ENCODE assay signal across 8 cellular contexts in the genomic region with DNA sequence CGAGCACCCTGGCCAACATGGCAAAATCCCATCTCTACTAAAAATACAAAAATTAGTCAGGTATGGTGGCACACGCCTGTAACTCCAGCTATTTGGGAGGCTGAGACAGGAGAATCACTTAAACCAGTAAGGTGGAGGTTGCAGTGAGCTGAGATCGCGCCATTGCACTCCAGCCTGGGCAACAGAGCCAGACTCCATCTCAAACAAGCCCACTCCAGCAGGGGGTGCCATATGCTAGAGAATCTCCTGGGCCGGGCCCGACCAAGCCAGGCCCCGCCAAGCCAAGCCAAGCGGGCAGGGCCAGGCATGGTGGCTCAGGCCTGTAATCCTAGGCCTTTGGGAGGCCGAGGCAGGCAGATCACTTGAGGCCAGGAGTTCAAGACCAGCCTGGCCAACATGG. TPM values are rescaled to one million over a fixed set of nuclear protein-coding genes. Genes with fewer than 3 reads are reported as not detected.
DNase-seq lines count a peak whose midpoint lies in the region; ATAC-seq and TF ChIP-seq lines count a peak whose summit lies in the region.
"Not testable (repeated sequence)": the region's sequence is repeated elsewhere in the genome, so short reads cannot be mapped to it uniquely, and the experiment has no call there.

No MANE protein-coding gene starts in this region.

- H3K27ac ChIP-seq in PC-9, result not testable (repeated sequence)

- CTCF ChIA-PET in PC-9 (lab: Charles Lee), result not testable (repeated sequence)

- H3K27me3 Mint-ChIP-seq in naive thymus-derived CD8-positive, alpha-beta T cell, result not testable (repeated sequence)

- not testable (repeated sequence) for H3K4me3 Mint-ChIP-seq in naive thymus-derived CD8-positive, alpha-beta T cell

- not testable (repeated sequence) for H3K9me2 ChIP-seq in PC-9 (ENCODE audit: insufficient read depth)

- not testable (repeated sequence) for H3K4me1 Mint-ChIP-seq in naive thymus-derived CD8-positive, alpha-beta T cell

- not testable (repeated sequence) for H3K9me3 ChIP-seq in PC-9 (ENCODE audit: insufficient read depth, low read depth)

- not testable (repeated sequence) for H3K27me3 ChIP-seq in PC-9 (ENCODE audit: insufficient read depth, low read depth)

- DNase-seq in AG10803 (ENCODE audit: low read depth) (peak; percentile 40), H4 (ENCODE audit: low spot score) (peak; percentile 8), PC-9 (peak in 1 of 2 experiments; percentile 30), fibroblast of villous mesenchyme (ENCODE audit: low read depth) (peak; percentile 65)
- peak; percentile 65 to 70 for DNase-seq in activated CD4-positive, alpha-beta T cell treated with anti-CD3 and anti-CD28 coated beads, Interleukin-2, amount 50 U/mL, for 4 hours
- peak; percentile 52 for DNase-seq in activated naive CD8-positive, alpha-beta T cell treated with anti-CD3 and anti-CD28 coated beads, Interleukin-2, amount 50 U/mL, for 16 hours (ENCODE audit: low read depth, low spot score)
- peak; percentile 57 to 88 (median 70) for DNase-seq in naive thymus-derived CD8-positive, alpha-beta T cell
- DNase-seq in stimulated activated CD8-positive, alpha-beta memory T cell treated with anti-CD3 and anti-CD28 coated beads, Interleukin-12 subunit alpha, Interleukin-12 subunit beta, amount 100 ng/mL, for 4 hours (ENCODE audit: low read depth), result peak; percentile 30

- BruUV-seq in PC-9 (replicated peaks; lab: Mats Ljungman, UMichigan), result not testable (repeated sequence)

- not testable (repeated sequence) for H3K4me2 ChIP-seq in PC-9

- TF ChIP-seq CTCF in AG10803 (conservative IDR thresholded peaks at IDR 0.05; ENCODE audit: low read length), result peak; percentile 32
- TF ChIP-seq CTCF in PC-9 (conservative IDR thresholded peaks at IDR 0.05), result peak; percentile 33; the same call in 1 of the 2 replicates
- TF ChIP-seq CTCF in fibroblast of villous mesenchyme (IDR thresholded peaks at IDR 0.05; ENCODE audit: insufficient read depth, low read depth, low read length), result peak; percentile 43

- H4K20me1 ChIP-seq in PC-9 (ENCODE audit: insufficient read depth), result not testable (repeated sequence)

- not testable (repeated sequence) for H3K9me3 Mint-ChIP-seq in naive thymus-derived CD8-positive, alpha-beta T cell

- not testable (repeated sequence) for H3K36me3 Mint-ChIP-seq in naive thymus-derived CD8-positive, alpha-beta T cell

- POLR2A ChIA-PET in PC-9 (lab: Charles Lee; ENCODE audit: unreplicated experiment), result interaction anchor here (0.5 kb wide), 1 partner anchor 129 kb away, joined by 3 read pairs; no protein-coding TSS in a partner anchor
- POLR2A ChIA-PET in naive thymus-derived CD8-positive, alpha-beta T cell (lab: Charles Lee), result interaction anchor here (0.6 to 1.7 kb wide), 6 partner anchors 9 to 279 kb away, joined by 3 to 5 read pairs (median 4); a partner anchor contains a TSS

- H2AFZ ChIP-seq in PC-9, result not testable (repeated sequence)

- H3K4me3 ChIP-seq in AG10803 (ENCODE audit: low read length); PC-9; fibroblast of villous mesenchyme (ENCODE audit: low read depth, low read length): not testable (repeated sequence)

- ATAC-seq in naive thymus-derived CD8-positive, alpha-beta T cell, result peak; percentile 99 to 100

- H3K4me1 ChIP-seq in PC-9 (replicated peaks; ENCODE audit: insufficient read depth), result not testable (repeated sequence)

- H3K36me3 ChIP-seq in PC-9 (ENCODE audit: low read depth), result not testable (repeated sequence)

- intact Hi-C loops in PC-9 (cut with micrococcal nuclease; ENCODE audit: unreplicated experiment), result not testable (repeated sequence)

- peak overlapping the region in 2 of 10 donors; percentile 11 to 40 for H3K27ac Mint-ChIP-seq in naive thymus-derived CD8-positive, alpha-beta T cell

- H3F3A ChIP-seq in PC-9 (ENCODE audit: insufficient read depth, low read depth), result peaks cover 16% of the 10 kb centered on the region; the same call in 1 of the 2 replicates

- peaks cover 38% of the 10 kb centered on the region for H3K79me2 ChIP-seq in PC-9 (ENCODE audit: low read depth)

RNA-seq across cellular contexts. Expression of a gene that starts 8.4 kb away (rescaled TPM):
- total RNA-seq in H4 (2014; rRNA removed; shearing (Covaris generic)), result 56.9 and 69.0 TPM in 2 replicates
- total RNA-seq in PC-9 (2021), result 225 and 263 TPM in 2 replicates
- total RNA-seq in fibroblast of villous mesenchyme, result 52.2 and 59.9 TPM in 2 replicates
- total RNA-seq in naive thymus-derived CD8-positive, alpha-beta T cell, result 1 to 10 TPM; 6.0 to 8.3 TPM
- 1 to 10 TPM; 2.7 to 4.1 (median 3.9) TPM for polyA plus RNA-seq in naive thymus-derived CD8-positive, alpha-beta T cell

RNA-seq across cellular contexts. Expression of a gene that starts 40.8 kb away (rescaled TPM):
- total RNA-seq in H4 (2014; rRNA removed; shearing (Covaris generic)), result 568 and 655 TPM in 2 replicates
- 539 and 738 TPM in 2 replicates for total RNA-seq in PC-9 (2021)
- 378 and 491 TPM in 2 replicates for total RNA-seq in fibroblast of villous mesenchyme
- total RNA-seq in naive thymus-derived CD8-positive, alpha-beta T cell, result 100 to 1,000 TPM; 314 to 325 TPM
- polyA plus RNA-seq in naive thymus-derived CD8-positive, alpha-beta T cell, result 100 to 1,000 TPM; 179 to 229 (median 209) TPM

RNA-seq across cellular contexts. Expression of a gene that starts 54.1 kb away (rescaled TPM):
- 1.9 and 2.8 TPM in 2 replicates for total RNA-seq in H4 (2014; rRNA removed; shearing (Covaris generic))
- total RNA-seq in PC-9 (2021) (5.5 and 9.1 TPM in 2 replicates), fibroblast of villous mesenchyme (2.6 and 3.5 TPM in 2 replicates)
- 1 to 10 TPM; 1.8 to 2.2 TPM for total RNA-seq in naive thymus-derived CD8-positive, alpha-beta T cell
- 1 to 10 TPM in 2 of 3 donors, under 1 TPM in 1; 0.98 to 1.5 (median 1.0) TPM for polyA plus RNA-seq in naive thymus-derived CD8-positive, alpha-beta T cell
